Comparison of ENCODE assay signal across 1 cellular context in the genomic region with DNA sequence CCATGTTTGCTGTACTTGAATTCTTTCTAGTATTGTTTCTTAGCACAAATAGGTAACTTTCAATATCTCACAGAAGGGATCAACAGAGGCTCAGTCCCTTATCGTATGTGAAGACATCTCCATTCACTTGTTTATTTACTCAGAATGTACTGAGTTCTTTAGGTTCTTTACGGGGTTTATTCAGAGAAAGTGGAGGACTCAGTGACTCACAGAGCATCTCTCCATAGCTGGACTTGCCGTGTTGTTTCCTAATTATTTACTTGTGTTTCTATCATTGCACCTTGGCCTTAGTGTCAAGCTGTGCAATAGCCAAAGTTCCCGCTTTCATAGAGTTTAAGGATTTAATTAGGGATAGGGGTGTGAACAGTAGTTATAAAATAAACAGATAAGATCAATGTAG.
TF ChIP-seq lines count a peak whose summit lies in the region.

No MANE protein-coding gene starts in this region.

TF ChIP-seq in SK-N-SH treated with all-trans-retinoic acid at 6 μM for 48 hours, 23 proteins besides CTCF, POLR2A, EP300 and RAD21 (continued from another document):
- TF ChIP-seq, protein P1, sequence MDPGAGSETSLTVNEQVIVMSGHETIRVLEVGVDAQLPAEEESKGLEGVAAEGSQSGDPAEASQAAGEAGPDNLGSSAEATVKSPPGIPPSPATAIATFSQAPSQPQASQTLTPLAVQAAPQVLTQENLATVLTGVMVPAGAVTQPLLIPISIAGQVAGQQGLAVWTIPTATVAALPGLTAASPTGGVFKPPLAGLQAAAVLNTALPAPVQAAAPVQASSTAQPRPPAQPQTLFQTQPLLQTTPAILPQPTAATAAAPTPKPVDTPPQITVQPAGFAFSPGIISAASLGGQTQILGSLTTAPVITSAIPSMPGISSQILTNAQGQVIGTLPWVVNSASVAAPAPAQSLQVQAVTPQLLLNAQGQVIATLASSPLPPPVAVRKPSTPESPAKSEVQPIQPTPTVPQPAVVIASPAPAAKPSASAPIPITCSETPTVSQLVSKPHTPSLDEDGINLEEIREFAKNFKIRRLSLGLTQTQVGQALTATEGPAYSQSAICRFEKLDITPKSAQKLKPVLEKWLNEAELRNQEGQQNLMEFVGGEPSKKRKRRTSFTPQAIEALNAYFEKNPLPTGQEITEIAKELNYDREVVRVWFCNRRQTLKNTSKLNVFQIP (CRISPR knock-in tag; IDR thresholded peaks at IDR 0.05; ENCODE audit: borderline replicate concordance, low read depth) = no peak
- no peak for TF ChIP-seq GLIS3 (CRISPR knock-in tag; IDR thresholded peaks at IDR 0.05)
